8 cellular contexts compared by ENCODE assay signal in genomic region chr15:71800835-71801745, GRCh38. TPM values are rescaled to one million over a fixed set of nuclear protein-coding genes. Genes with fewer than 3 reads are reported as not detected.
A peak's percentile ranks its signal among the peaks of the same experiment; 100 is the strongest.
DNase-seq lines count a peak whose midpoint lies in the region; ATAC-seq and TF ChIP-seq lines count a peak whose summit lies in the region.

No MANE protein-coding gene starts in this region.

- intact Hi-C loops in OCI-LY7 (cut with micrococcal nuclease; ENCODE audit: unreplicated experiment): loop anchor here (1.0 to 5.0 kb wide), 3 partner anchors 57 to 355 kb away; no protein-coding TSS in a partner anchor
- intact Hi-C loops in right lobe of liver (cut with DNase I): loop anchor here in 1 of 2 donors (10.0 kb wide), 1 partner anchor 56 kb away; no protein-coding TSS in a partner anchor
- intact Hi-C loops in uterus (cut with DNase I; ENCODE audit: low total_unique reads): loop anchor here (10.0 kb wide), 1 partner anchor 356 kb away; no protein-coding TSS in a partner anchor

- no peak overlapping the region for H2AFZ ChIP-seq in OCI-LY7 (ENCODE audit: low read length)

- H3K9me3 ChIP-seq in OCI-LY7 (ENCODE audit: low read length) (no peaks in the 10 kb centered on the region), right lobe of liver (no peaks in the 10 kb centered on the region), uterus (no peaks in the 10 kb centered on the region)

- H3K36me3 ChIP-seq in OCI-LY7 (ENCODE audit: insufficient read depth, low read length): no peaks in the 10 kb centered on the region
- H3K36me3 ChIP-seq in right lobe of liver: no peaks in the 10 kb centered on the region
- no peaks in the 10 kb centered on the region for H3K36me3 ChIP-seq in uterus

- TF ChIP-seq POLR2A in right lobe of liver (IDR thresholded peaks at IDR 0.05): no peak
- no peak for TF ChIP-seq POLR2A in uterus (IDR thresholded peaks at IDR 0.05)

- TF ChIP-seq CTCF in OCI-LY7 (conservative IDR thresholded peaks at IDR 0.05; ENCODE audit: low read length) (peak; percentile 85), choroid plexus epithelial cell (conservative IDR thresholded peaks at IDR 0.05; ENCODE audit: low read depth, low read length) (peak; percentile 90), right lobe of liver (IDR thresholded peaks at IDR 0.05) (peak; percentile 75 to 96 (median 80)), uterus (IDR thresholded peaks at IDR 0.05) (peak; percentile 86 to 96 (median 90))

- no TSS peak for BruUV-seq in OCI-LY7 (replicated peaks; lab: Mats Ljungman, UMichigan)

- H3K4me1 ChIP-seq in OCI-LY7 (ENCODE audit: insufficient read depth, low read length, poor library complexity, severe bottlenecking) (peaks cover 7% of the 10 kb centered on the region), right lobe of liver (no peaks in the 10 kb centered on the region), uterus (no peaks in the 10 kb centered on the region)

- 60% methylated on average over 16 of the region's 17 CpGs for WGBS in right lobe of liver (ENCODE audit: insufficient coverage, low coverage, low lambda C conversion rate, missing lambda C conversion rate)

- no peaks in the 10 kb centered on the region for H4K20me1 ChIP-seq in OCI-LY7 (ENCODE audit: insufficient read depth, low read length)

- H3K4me2 ChIP-seq in OCI-LY7 (ENCODE audit: low read length): no peak overlapping the region

- no peaks in the 10 kb centered on the region for H3K9me2 ChIP-seq in OCI-LY7 (ENCODE audit: insufficient read depth, low read length)

- H3K4me3 ChIP-seq in OCI-LY7 (ENCODE audit: low read depth, low read length, poor library complexity, severe bottlenecking) (no peak overlapping the region), choroid plexus epithelial cell (ENCODE audit: low read depth, low read length) (no peak overlapping the region), right lobe of liver (no peak overlapping the region), uterus (no peak overlapping the region)

- CTCF ChIA-PET in OCI-LY7 (lab: Charles Lee; ENCODE audit: unreplicated experiment): no interaction called here

- POLR2A ChIA-PET in OCI-LY7 (lab: Charles Lee): interaction anchor here (0.6 kb wide), 1 partner anchor 567 kb away, joined by 3 read pairs; no protein-coding TSS in a partner anchor

- no peak overlapping the region for H3K27ac ChIP-seq in OCI-LY7 (ENCODE audit: low read depth, low read length, poor library complexity, severe bottlenecking)
- no peak overlapping the region for H3K27ac ChIP-seq in right lobe of liver
- H3K27ac ChIP-seq in uterus: no peak overlapping the region

- ATAC-seq in HG03432 (IDR thresholded peaks at IDR 0.05; ENCODE audit: unreplicated experiment) (peak; percentile 50), right lobe of liver (peak; percentile 88 to 93 (median 91)), GM18517 (IDR thresholded peaks at IDR 0.05; ENCODE audit: unreplicated experiment) (no peak)

- no peaks in the 10 kb centered on the region for H3K79me2 ChIP-seq in OCI-LY7 (ENCODE audit: insufficient read depth, low read depth, low read length)

- DNase-seq in DMS53 treated with DMSO at 0.1 percent for 48 hours (lab: John Stamatoyannopoulos, UW; ENCODE audit: unreplicated experiment): peak; percentile 32
- peak; percentile 49 for DNase-seq in OCI-LY7 (ENCODE audit: low spot score)
- peak; percentile 91 for DNase-seq in choroid plexus epithelial cell (ENCODE audit: low read depth)
- DNase-seq in right lobe of liver: peak in 1 of 3 donors; percentile 21
- DNase-seq in uterus: peak in 1 of 2 donors; percentile 36
- DNase-seq in activated CD8-positive, alpha-beta memory T cell treated with anti-CD3 and anti-CD28 coated beads, Interleukin-2, amount 50 U/mL, for 48 hours: no peak

- H3K27me3 ChIP-seq in right lobe of liver: no peaks in the 10 kb centered on the region
- H3K27me3 ChIP-seq in uterus: no peaks in the 10 kb centered on the region

RNA-seq across cellular contexts. Expression of gene NR2E3, which starts 9.3 kb away (rescaled TPM):
- 0.10 TPM in 1 of 2 replicates, not detected in the other for total RNA-seq in OCI-LY7 (2014; rRNA removed; shearing (Covaris generic))
- total RNA-seq in OCI-LY7 (2022) (not detected in 2 replicates), right lobe of liver (under 1 TPM in 2 of 6 experiments, not detected in 4; 0.11 to 0.51 TPM), uterus (under 1 TPM in 1 of 4 donors, not detected in 3; 0.41 TPM)
